Comparison of ENCODE assay signal across 20 cellular contexts in genomic region chr6:118469468-118469867, GRCh38.
DNase-seq lines count a peak whose midpoint lies in the region; ATAC-seq and TF ChIP-seq lines count a peak whose summit lies in the region.
"Had no signal": no experiment of that assay in that cellular context is flagged by ENCODE, and none has a peak within 500 bp of the region (broad histone marks: within the 10 kb centered on the region; RNA-seq: fewer than 3 reads in every experiment).

No MANE protein-coding gene starts in this region.

- no peak for TF ChIP-seq POLR2A in esophagus squamous epithelium (IDR thresholded peaks at IDR 0.05)
- TF ChIP-seq POLR2A in gastrocnemius medialis (IDR thresholded peaks at IDR 0.05): no peak

- POLR2A ChIA-PET in HEK293 (lab: Yijun Ruan, JAX): no interaction called here

- H3K27ac ChIP-seq in HEK293 (ENCODE audit: extremely low read depth, low read depth, low read length) (no peak overlapping the region), esophagus squamous epithelium (no peak overlapping the region), gastrocnemius medialis (no peak overlapping the region)
- H3K27ac ChIP-seq: BLaER1 treated with 17β-estradiol and CSF1 and Interleukin-3, amounts not matched to agents 10 nM and 100 nM; GM23248; prostate gland; RWPE1; transverse colon had no signal

- CTCF ChIA-PET in HEK293 (lab: Yijun Ruan, JAX): interaction anchor here (0.6 kb wide), 1 partner anchor 9 kb away, joined by 4 read pairs; no protein-coding TSS in a partner anchor

- peaks cover 12% of the 10 kb centered on the region for H3K4me1 ChIP-seq in HEK293 (ENCODE audit: control insufficient read depth, insufficient read depth, low read length)
- H3K4me1 ChIP-seq in esophagus squamous epithelium: no peaks in the 10 kb centered on the region
- H3K4me1 ChIP-seq in gastrocnemius medialis: no peaks in the 10 kb centered on the region
- H3K4me1 ChIP-seq: BLaER1 treated with 17β-estradiol and CSF1 and Interleukin-3, amounts not matched to agents 10 nM and 100 nM; prostate gland; transverse colon had no signal

- H3K4me3 ChIP-seq in HEK293 (ENCODE audit: low read depth, low read length) (no peak overlapping the region), fibroblast of pulmonary artery (replicated peaks; ENCODE audit: low read depth, low read length) (no peak overlapping the region), esophagus squamous epithelium (no peak overlapping the region), gastrocnemius medialis (no peak overlapping the region)
- H3K4me3 ChIP-seq: BLaER1 treated with 17β-estradiol and CSF1 and Interleukin-3, amounts not matched to agents 10 nM and 100 nM; GM23248; prostate gland; transverse colon had no signal

- WGBS in esophagus squamous epithelium, 2 donors: 84 to 91% methylated on average over 4 of the region's 4 CpGs

- intact Hi-C loops in esophagus squamous epithelium (cut with DNase I) (no loop called here), gastrocnemius medialis (cut with DNase I; ENCODE audit: low total_unique reads) (no loop called here)

- in situ Hi-C loops in gastrocnemius medialis (cut with MboI; ENCODE audit: low sequenced_read_pairs in 4 of 4): no loop called here

- H3K27me3 ChIP-seq in esophagus squamous epithelium (no peaks in the 10 kb centered on the region), gastrocnemius medialis (no peaks in the 10 kb centered on the region)
- H3K27me3 ChIP-seq: BLaER1 treated with 17β-estradiol and CSF1 and Interleukin-3, amounts not matched to agents 10 nM and 100 nM; transverse colon had no signal

- no peak for ATAC-seq in GM21360 (IDR thresholded peaks at IDR 0.05; ENCODE audit: unreplicated experiment)
- no peak for ATAC-seq in gastrocnemius medialis
- ATAC-seq: left cardiac atrium, T-helper 17 cell had no signal

- DNase-seq in COLO668 (lab: John Stamatoyannopoulos, UW; ENCODE audit: unreplicated experiment): peak; percentile 23
- DNase-seq in SHP77 treated with DMSO at 0.1 percent for 48 hours (lab: John Stamatoyannopoulos, UW): peak; percentile 90
- peak; percentile 22 for DNase-seq in fibroblast of pulmonary artery (ENCODE audit: low read depth)
- no peak for DNase-seq in NK-92 treated with Interleukin-12 subunit alpha and Interleukin-12 subunit beta, amount 100 ng/mL, for 24 hours (lab: John Stamatoyannopoulos, UW)
- no peak for DNase-seq in esophagus squamous epithelium (lab: John Stamatoyannopoulos, UW)
- DNase-seq in gastrocnemius medialis: no peak
- DNase-seq: activated CD4-positive, alpha-beta T cell treated with anti-CD3 and anti-CD28 coated beads, Interleukin-2, amount 50 U/mL, for 1 hour; activated naive CD4-positive, alpha-beta T cell treated with anti-CD3 and anti-CD28 coated beads, Interleukin-2, amount 50 U/mL, for 16 hours; anterior cingulate cortex; left cardiac atrium; SK-N-SH; stimulated activated CD8-positive, alpha-beta memory T cell treated with anti-CD3 and anti-CD28 coated beads, Interleukin-4, amount 100 ng/mL, for 48 hours; T-helper 17 cell; transverse colon had no signal

- no peak for TF ChIP-seq CTCF in HEK293 (tag by site-specific recombination; IDR thresholded peaks at IDR 0.05)
- TF ChIP-seq CTCF in fibroblast of pulmonary artery (IDR thresholded peaks at IDR 0.05; ENCODE audit: low read length, missing control alignments): no peak
- no peak for TF ChIP-seq CTCF in esophagus squamous epithelium (IDR thresholded peaks at IDR 0.05)
- no peak for TF ChIP-seq CTCF in gastrocnemius medialis (IDR thresholded peaks at IDR 0.05 in 4 of 5, conservative IDR thresholded peaks at IDR 0.05 in 1 of 5)

- H3K9me3 ChIP-seq in HEK293 (ENCODE audit: control insufficient read depth, insufficient read depth, low read depth, low read length) (no peaks in the 10 kb centered on the region), esophagus squamous epithelium (no peaks in the 10 kb centered on the region), gastrocnemius medialis (no peaks in the 10 kb centered on the region)
- H3K9me3 ChIP-seq: BLaER1 treated with 17β-estradiol and CSF1 and Interleukin-3, amounts not matched to agents 10 nM and 100 nM; prostate gland; SK-N-SH; transverse colon had no signal

- H3K36me3 ChIP-seq in HEK293 (ENCODE audit: control insufficient read depth in 2 of 2, insufficient read depth in 1 of 2, low read length in 2 of 2) (peaks cover 0 to 45% of the 10 kb centered on the region in 2 experiments; a peak in 1 of 3 replicates), esophagus squamous epithelium (peaks cover 0 to 39% (median 0%) of the 10 kb centered on the region in 3 donors), gastrocnemius medialis (peaks cover 0 to 38% of the 10 kb centered on the region in 2 donors)
- H3K36me3 ChIP-seq: prostate gland had no signal

TF ChIP-seq in HEK293, 187 proteins besides CTCF, POLR2A, EP300 and RAD21:
- TF ChIP-seq ZNF10 (tag by site-specific recombination; IDR thresholded peaks at IDR 0.05) (no peak), PBX3 (CRISPR knock-in tag; IDR thresholded peaks at IDR 0.05) (no peak), TRIM28 (IDR thresholded peaks at IDR 0.05; ENCODE audit: borderline replicate concordance, low read length) (no peak), ZNF768 (tag by site-specific recombination; IDR thresholded peaks at IDR 0.05) (no peak), ZXDB (tag by site-specific recombination; IDR thresholded peaks at IDR 0.05) (0 out of 2 replicates have a peak, but pooled peaks have one; percentile 4), HIC1 (tag by site-specific recombination; IDR thresholded peaks at IDR 0.05) (no peak), ZNF121 (tag by site-specific recombination; IDR thresholded peaks at IDR 0.05) (no peak), HOXD13 (CRISPR knock-in tag; IDR thresholded peaks at IDR 0.05; ENCODE audit: borderline replicate concordance) (0 out of 2 replicates have a peak, but pooled peaks have one; percentile 25), GLIS1 (tag by site-specific recombination; IDR thresholded peaks at IDR 0.05) (no peak)

Comparison
In these comparisons a context has a peak if more than half of its experiments do, and no peak if none do; other contexts are left out.
1. DNase-seq: peak in COLO668 (single experiment), SHP77 treated with DMSO at 0.1 percent for 48 hours (single experiment) and fibroblast of pulmonary artery (single experiment); none in NK-92 treated with Interleukin-12 subunit alpha and Interleukin-12 subunit beta, amount 100 ng/mL, for 24 hours (single experiment), esophagus squamous epithelium (single experiment) and gastrocnemius medialis (0 of 2).